11 cellular contexts compared by ENCODE assay signal in the genomic region with DNA sequence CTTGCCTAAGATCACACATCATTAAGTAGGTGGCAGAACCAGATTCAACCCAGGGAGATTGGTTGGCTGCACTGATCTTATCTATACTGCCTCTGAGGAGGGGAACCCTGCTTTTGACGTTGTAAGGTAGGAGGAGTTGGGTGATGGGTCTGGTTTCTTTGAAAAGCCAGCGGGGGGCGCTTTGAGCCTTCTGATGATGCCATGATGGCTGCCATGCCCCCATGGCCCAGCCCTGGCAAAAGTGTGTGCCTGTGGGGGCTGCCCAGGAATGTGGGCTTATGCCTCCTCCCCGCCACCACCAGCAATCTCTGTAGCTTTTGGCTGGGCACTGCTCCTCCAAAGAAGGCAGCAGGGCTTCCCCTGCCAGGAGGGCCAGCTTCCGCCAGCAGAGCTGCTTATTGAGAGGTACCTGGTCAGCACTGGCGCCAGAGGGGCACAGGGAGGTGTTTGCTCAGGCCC.
A peak's percentile ranks its signal among the peaks of the same experiment; 100 is the strongest.
DNase-seq lines count a peak whose midpoint lies in the region; ATAC-seq and TF ChIP-seq lines count a peak whose summit lies in the region.
"Had no signal": no experiment of that assay in that cellular context is flagged by ENCODE, and none has a peak within 500 bp of the region (broad histone marks: within the 10 kb centered on the region; RNA-seq: fewer than 3 reads in every experiment).

No MANE protein-coding gene starts in this region.

- no peaks in the 10 kb centered on the region for H3K9me3 Mint-ChIP-seq in HFFc6
- H3K9me3 Mint-ChIP-seq in activated CD8-positive, alpha-beta T cell treated with anti-CD3 and anti-CD28 coated beads for 36 hours = no peaks in the 10 kb centered on the region
- no peaks in the 10 kb centered on the region for H3K9me3 Mint-ChIP-seq in naive thymus-derived CD4-positive, alpha-beta T cell

- TF ChIP-seq CTCF in HFFc6 (IDR thresholded peaks at IDR 0.05) (peak; percentile 55; the same call in 1 of the 2 replicates), sigmoid colon (IDR thresholded peaks at IDR 0.05) (no peak)
- TF ChIP-seq CTCF in activated CD8-positive, alpha-beta T cell treated with anti-CD3 and anti-CD28 coated beads for 36 hours (IDR thresholded peaks at IDR 0.05) = peak; percentile 35

- TF ChIP-seq EP300 in sigmoid colon (IDR thresholded peaks at IDR 0.05) = no peak

- TF ChIP-seq POLR2A in sigmoid colon (IDR thresholded peaks at IDR 0.05) = no peak

- no peaks in the 10 kb centered on the region for H3K9me3 ChIP-seq in naive thymus-derived CD4-positive, alpha-beta T cell (ENCODE audit: control insufficient read depth in 2 of 3, low read length in 3 of 3)
- H3K9me3 ChIP-seq in sigmoid colon = no peaks in the 10 kb centered on the region
- H3K9me3 ChIP-seq: psoas muscle had no signal

- 60 to 76% methylated on average over 6 of the region's 6 CpGs for WGBS in sigmoid colon, 2 donors

- ATAC-seq in activated CD8-positive, alpha-beta T cell treated with anti-CD3 and anti-CD28 coated beads for 36 hours = peak; percentile 79
- peak; percentile 58 for ATAC-seq in naive thymus-derived CD4-positive, alpha-beta T cell

- H3K4me1 Mint-ChIP-seq in HFFc6 (ENCODE audit: low read depth) = peaks cover 27% of the 10 kb centered on the region
- peaks cover 51% of the 10 kb centered on the region for H3K4me1 Mint-ChIP-seq in activated CD8-positive, alpha-beta T cell treated with anti-CD3 and anti-CD28 coated beads for 36 hours (ENCODE audit: low read depth)
- H3K4me1 Mint-ChIP-seq in naive thymus-derived CD4-positive, alpha-beta T cell = peaks cover 45 to 71% (median 60%) of the 10 kb centered on the region in 7 donors

- H3K36me3 ChIP-seq in naive thymus-derived CD4-positive, alpha-beta T cell (ENCODE audit: control insufficient read depth in 2 of 3, insufficient read depth in 3 of 3, low read length in 3 of 3) = no peaks in the 10 kb centered on the region
- H3K36me3 ChIP-seq in sigmoid colon = no peaks in the 10 kb centered on the region

- H3K27me3 Mint-ChIP-seq in HFFc6 (ENCODE audit: insufficient read depth) = peaks cover 3% of the 10 kb centered on the region; the same call in 1 of the 2 replicates
- no peaks in the 10 kb centered on the region for H3K27me3 Mint-ChIP-seq in activated CD8-positive, alpha-beta T cell treated with anti-CD3 and anti-CD28 coated beads for 36 hours
- no peaks in the 10 kb centered on the region for H3K27me3 Mint-ChIP-seq in naive thymus-derived CD4-positive, alpha-beta T cell

- no peak overlapping the region for H3K27ac ChIP-seq in naive thymus-derived CD4-positive, alpha-beta T cell (ENCODE audit: low read depth, low read length)
- no peak overlapping the region for H3K27ac ChIP-seq in sigmoid colon
- H3K27ac ChIP-seq: psoas muscle had no signal

- no peak overlapping the region for H3K4me3 Mint-ChIP-seq in HFFc6
- no peak overlapping the region for H3K4me3 Mint-ChIP-seq in activated CD8-positive, alpha-beta T cell treated with anti-CD3 and anti-CD28 coated beads for 36 hours
- no peak overlapping the region for H3K4me3 Mint-ChIP-seq in naive thymus-derived CD4-positive, alpha-beta T cell

- H3K4me3 ChIP-seq in naive thymus-derived CD4-positive, alpha-beta T cell (ENCODE audit: low read length) = no peak overlapping the region
- H3K4me3 ChIP-seq in sigmoid colon = no peak overlapping the region
- H3K4me3 ChIP-seq: psoas muscle had no signal

- DNase-seq in NCI-H748 (lab: John Stamatoyannopoulos, UW; ENCODE audit: unreplicated experiment) (peak; percentile 28), NCI-H748 treated with DMSO at 0.1 percent for 48 hours (lab: John Stamatoyannopoulos, UW) (no peak), HFFc6 (no peak), HuH-7.5 (ENCODE audit: low spot score) (no peak), T1000 (lab: John Stamatoyannopoulos, UW) (no peak), sigmoid colon (no peak)
- peak; percentile 60 for DNase-seq in activated CD8-positive, alpha-beta T cell treated with anti-CD3 and anti-CD28 coated beads for 36 hours
- DNase-seq in naive thymus-derived CD4-positive, alpha-beta T cell = no peak
- DNase-seq: activated gamma-delta T cell, NCI-H2171 treated with DMSO at 0.1 percent for 48 hours, psoas muscle had no signal

- CTCF ChIA-PET in activated CD8-positive, alpha-beta T cell treated with anti-CD3 and anti-CD28 coated beads for 36 hours (lab: Charles Lee) = interaction anchor here (0.9 to 1.8 kb wide), 5 partner anchors 13 to 320 kb away, joined by 3 to 9 read pairs (median 3); no protein-coding TSS in a partner anchor
- CTCF ChIA-PET in naive thymus-derived CD4-positive, alpha-beta T cell (lab: Charles Lee) = interaction anchor here (1.3 kb wide), 1 partner anchor 352 kb away, joined by 4 read pairs; no protein-coding TSS in a partner anchor

- H3K27ac Mint-ChIP-seq in HFFc6 = no peak overlapping the region
- H3K27ac Mint-ChIP-seq in activated CD8-positive, alpha-beta T cell treated with anti-CD3 and anti-CD28 coated beads for 36 hours = no peak overlapping the region
- H3K27ac Mint-ChIP-seq in naive thymus-derived CD4-positive, alpha-beta T cell = peak overlapping the region in 2 of 9 donors; percentile 16 to 65

- H3K27me3 ChIP-seq in naive thymus-derived CD4-positive, alpha-beta T cell (ENCODE audit: control insufficient read depth in 2 of 2, insufficient read depth in 2 of 2, low read length in 2 of 2) = no peaks in the 10 kb centered on the region
- no peaks in the 10 kb centered on the region for H3K27me3 ChIP-seq in sigmoid colon

- H3K4me1 ChIP-seq in naive thymus-derived CD4-positive, alpha-beta T cell (ENCODE audit: control insufficient read depth in 2 of 2, insufficient read depth in 2 of 2, low read length in 2 of 2) = peaks cover 19 to 38% of the 10 kb centered on the region in 2 donors
- peaks cover 0 to 12% (median 0%) of the 10 kb centered on the region in 4 donors for H3K4me1 ChIP-seq in sigmoid colon
- H3K4me1 ChIP-seq: psoas muscle had no signal

- POLR2A ChIA-PET in activated CD8-positive, alpha-beta T cell treated with anti-CD3 and anti-CD28 coated beads for 36 hours (lab: Charles Lee) = no interaction called here
- POLR2A ChIA-PET in naive thymus-derived CD4-positive, alpha-beta T cell (lab: Charles Lee) = no interaction called here

- intact Hi-C loops in activated CD8-positive, alpha-beta T cell treated with anti-CD3 and anti-CD28 coated beads for 36 hours (cut with micrococcal nuclease) = no loop called here
- intact Hi-C loops in naive thymus-derived CD4-positive, alpha-beta T cell (cut with micrococcal nuclease) = loop anchor here in 1 of 2 donors (2.0 kb wide), 1 partner anchor 37 kb away; no protein-coding TSS in a partner anchor
- intact Hi-C loops in sigmoid colon (cut with DNase I) = no loop called here

- H3K36me3 Mint-ChIP-seq in HFFc6 (ENCODE audit: low read depth) = no peaks in the 10 kb centered on the region
- H3K36me3 Mint-ChIP-seq in activated CD8-positive, alpha-beta T cell treated with anti-CD3 and anti-CD28 coated beads for 36 hours (ENCODE audit: low read depth) = no peaks in the 10 kb centered on the region
- H3K36me3 Mint-ChIP-seq in naive thymus-derived CD4-positive, alpha-beta T cell = peaks cover 0 to 7% (median 3%) of the 10 kb centered on the region in 5 donors

Comparison
In these comparisons a context has a peak if more than half of its experiments do, and no peak if none do; other contexts are left out.
1. DNase-seq: peak in NCI-H748 (single experiment) and activated CD8-positive, alpha-beta T cell treated with anti-CD3 and anti-CD28 coated beads for 36 hours (single experiment); none in NCI-H748 treated with DMSO at 0.1 percent for 48 hours (single experiment), HFFc6 (single experiment), naive thymus-derived CD4-positive, alpha-beta T cell (0 of 9), HuH-7.5 (single experiment), T1000 (single experiment) and sigmoid colon (single experiment).
2. CTCF ChIP-seq: peak in HFFc6 (single experiment) and activated CD8-positive, alpha-beta T cell treated with anti-CD3 and anti-CD28 coated beads for 36 hours (single experiment); none in sigmoid colon (0 of 4).